In genomic region chr1:207817778-207818751, GRCh38 we compare ENCODE assay signal across 12 cellular contexts.
A peak's percentile ranks its signal among the peaks of the same experiment; 100 is the strongest.
DNase-seq lines count a peak whose midpoint lies in the region; ATAC-seq and TF ChIP-seq lines count a peak whose summit lies in the region.
"Had no signal": no experiment of that assay in that cellular context is flagged by ENCODE, and none has a peak within 500 bp of the region (broad histone marks: within the 10 kb centered on the region; RNA-seq: fewer than 3 reads in every experiment).

No MANE protein-coding gene starts in this region.

- H3K27ac ChIP-seq in coronary artery (peak overlapping the region; percentile 94 to 98), muscle layer of colon (ENCODE audit: low read depth, low read length) (peak overlapping the region; percentile 66), thyroid gland (peak overlapping the region in 2 of 3 donors; percentile 40 to 99), colonic mucosa (no peak overlapping the region)

- TF ChIP-seq CTCF in coronary artery (IDR thresholded peaks at IDR 0.05) (no peak), thyroid gland (IDR thresholded peaks at IDR 0.05) (no peak), colonic mucosa (IDR thresholded peaks at IDR 0.05) (no peak)

- peaks cover 72% of the 10 kb centered on the region for H3K4me1 ChIP-seq in muscle layer of colon (ENCODE audit: insufficient read depth, low read length)
- peaks cover 86 to 88% of the 10 kb centered on the region in 2 donors for H3K4me1 ChIP-seq in thyroid gland
- peaks cover 5% of the 10 kb centered on the region for H3K4me1 ChIP-seq in colonic mucosa

- H3K9me3 ChIP-seq in muscle layer of colon (ENCODE audit: low read length) (no peaks in the 10 kb centered on the region), thyroid gland (no peaks in the 10 kb centered on the region), colonic mucosa (no peaks in the 10 kb centered on the region)

- H3K4me1 Mint-ChIP-seq in activated CD4-positive, alpha-beta T cell treated with anti-CD3 and anti-CD28 coated beads, Interleukin-2, amount 10 ng/mL, durations not matched to agents 24 days and 14 days: peaks cover 52% of the 10 kb centered on the region
- peaks cover 49% of the 10 kb centered on the region for H3K4me1 Mint-ChIP-seq in activated CD4-positive, alpha-beta T cell treated with anti-CD3 and anti-CD28 coated beads, Interleukin-2, amount 10 ng/mL, durations not matched to agents 7 days and 5 days

- peaks cover 48% of the 10 kb centered on the region for H3K36me3 Mint-ChIP-seq in activated CD4-positive, alpha-beta T cell treated with anti-CD3 and anti-CD28 coated beads, Interleukin-2, amount 10 ng/mL, durations not matched to agents 24 days and 14 days (ENCODE audit: low read depth)
- H3K36me3 Mint-ChIP-seq in activated CD4-positive, alpha-beta T cell treated with anti-CD3 and anti-CD28 coated beads, Interleukin-2, amount 10 ng/mL, durations not matched to agents 7 days and 5 days (ENCODE audit: low read depth): peaks cover 49% of the 10 kb centered on the region

- H3K4me3 ChIP-seq in coronary artery (peak overlapping the region; percentile 88), muscle layer of colon (ENCODE audit: low read depth in 1 of 2, low read length in 2 of 2) (peak overlapping the region in 1 of 2 donors; percentile 98), thyroid gland (replicated peaks in 1 of 3) (no peak overlapping the region), colonic mucosa (no peak overlapping the region)

- no peaks in the 10 kb centered on the region for H3K27me3 Mint-ChIP-seq in activated CD4-positive, alpha-beta T cell treated with anti-CD3 and anti-CD28 coated beads, Interleukin-2, amount 10 ng/mL, durations not matched to agents 24 days and 14 days
- no peaks in the 10 kb centered on the region for H3K27me3 Mint-ChIP-seq in activated CD4-positive, alpha-beta T cell treated with anti-CD3 and anti-CD28 coated beads, Interleukin-2, amount 10 ng/mL, durations not matched to agents 7 days and 5 days

- H3K9ac ChIP-seq in muscle layer of colon (ENCODE audit: low read length): peak overlapping the region; percentile 100
- no peak overlapping the region for H3K9ac ChIP-seq in colonic mucosa (ENCODE audit: low read depth in 2 of 2, low read length in 2 of 2)

- peak overlapping the region; percentile 35 for H3K27ac Mint-ChIP-seq in activated CD4-positive, alpha-beta T cell treated with anti-CD3 and anti-CD28 coated beads, Interleukin-2, amount 10 ng/mL, durations not matched to agents 24 days and 14 days
- no peak overlapping the region for H3K27ac Mint-ChIP-seq in activated CD4-positive, alpha-beta T cell treated with anti-CD3 and anti-CD28 coated beads, Interleukin-2, amount 10 ng/mL, durations not matched to agents 7 days and 5 days

- no peak for TF ChIP-seq POLR2A in thyroid gland (IDR thresholded peaks at IDR 0.05)

- no peak for DNase-seq in activated CD4-positive, alpha-beta T cell treated with anti-CD3 and anti-CD28 coated beads, Interleukin-2, amount 10 ng/mL, durations not matched to agents 24 days and 14 days
- no peak for DNase-seq in activated CD4-positive, alpha-beta T cell treated with anti-CD3 and anti-CD28 coated beads, Interleukin-2, amount 10 ng/mL, durations not matched to agents 7 days and 5 days
- DNase-seq in coronary artery (ENCODE audit: low spot score): peak; percentile 74
- no peak for DNase-seq in thyroid gland
- DNase-seq in EL: no peak
- no peak for DNase-seq in colonic mucosa
- DNase-seq: activated gamma-delta T cell; effector CD4-positive, alpha-beta T cell; NCI-H1048; NCI-H526 treated with DMSO at 0.1 percent for 48 hours had no signal

- 89 to 93% methylated on average over 41 to 48 of the region's 48 CpGs for WGBS in thyroid gland, 2 donors

- POLR2A ChIA-PET in activated CD4-positive, alpha-beta T cell treated with anti-CD3 and anti-CD28 coated beads, Interleukin-2, amount 10 ng/mL, durations not matched to agents 7 days and 5 days (lab: Charles Lee): no interaction called here

- CTCF ChIA-PET in activated CD4-positive, alpha-beta T cell treated with anti-CD3 and anti-CD28 coated beads, Interleukin-2, amount 10 ng/mL, durations not matched to agents 7 days and 5 days (lab: Charles Lee): interaction anchor here (1.3 to 2.5 kb wide), 6 partner anchors 8 to 51 kb away, joined by 3 to 14 read pairs (median 6); no protein-coding TSS in a partner anchor

- H3K9me3 Mint-ChIP-seq in activated CD4-positive, alpha-beta T cell treated with anti-CD3 and anti-CD28 coated beads, Interleukin-2, amount 10 ng/mL, durations not matched to agents 24 days and 14 days: no peaks in the 10 kb centered on the region
- no peaks in the 10 kb centered on the region for H3K9me3 Mint-ChIP-seq in activated CD4-positive, alpha-beta T cell treated with anti-CD3 and anti-CD28 coated beads, Interleukin-2, amount 10 ng/mL, durations not matched to agents 7 days and 5 days

- H3K27me3 ChIP-seq in muscle layer of colon (ENCODE audit: control insufficient read depth in 1 of 2, insufficient read depth in 2 of 2, low read length in 2 of 2): no peaks in the 10 kb centered on the region
- no peaks in the 10 kb centered on the region for H3K27me3 ChIP-seq in thyroid gland
- no peaks in the 10 kb centered on the region for H3K27me3 ChIP-seq in colonic mucosa

- intact Hi-C loops in activated CD4-positive, alpha-beta T cell treated with anti-CD3 and anti-CD28 coated beads, Interleukin-2, amount 10 ng/mL, durations not matched to agents 24 days and 14 days (cut with micrococcal nuclease): no loop called here
- intact Hi-C loops in thyroid gland (cut with DNase I): no loop called here
- intact Hi-C loops in colonic mucosa (cut with DNase I): no loop called here

- ATAC-seq in HG02938 (IDR thresholded peaks at IDR 0.05; ENCODE audit: unreplicated experiment): no peak

- H3K4me3 Mint-ChIP-seq in activated CD4-positive, alpha-beta T cell treated with anti-CD3 and anti-CD28 coated beads, Interleukin-2, amount 10 ng/mL, durations not matched to agents 24 days and 14 days: no peak overlapping the region
- no peak overlapping the region for H3K4me3 Mint-ChIP-seq in activated CD4-positive, alpha-beta T cell treated with anti-CD3 and anti-CD28 coated beads, Interleukin-2, amount 10 ng/mL, durations not matched to agents 7 days and 5 days

- H3K36me3 ChIP-seq in muscle layer of colon (ENCODE audit: insufficient read depth, low read length) (peaks cover 61% of the 10 kb centered on the region), thyroid gland (peaks cover 43 to 52% of the 10 kb centered on the region in 2 donors), colonic mucosa (peaks cover 4% of the 10 kb centered on the region)
